ENCODE assay signal across 11 cellular contexts in the genomic region with DNA sequence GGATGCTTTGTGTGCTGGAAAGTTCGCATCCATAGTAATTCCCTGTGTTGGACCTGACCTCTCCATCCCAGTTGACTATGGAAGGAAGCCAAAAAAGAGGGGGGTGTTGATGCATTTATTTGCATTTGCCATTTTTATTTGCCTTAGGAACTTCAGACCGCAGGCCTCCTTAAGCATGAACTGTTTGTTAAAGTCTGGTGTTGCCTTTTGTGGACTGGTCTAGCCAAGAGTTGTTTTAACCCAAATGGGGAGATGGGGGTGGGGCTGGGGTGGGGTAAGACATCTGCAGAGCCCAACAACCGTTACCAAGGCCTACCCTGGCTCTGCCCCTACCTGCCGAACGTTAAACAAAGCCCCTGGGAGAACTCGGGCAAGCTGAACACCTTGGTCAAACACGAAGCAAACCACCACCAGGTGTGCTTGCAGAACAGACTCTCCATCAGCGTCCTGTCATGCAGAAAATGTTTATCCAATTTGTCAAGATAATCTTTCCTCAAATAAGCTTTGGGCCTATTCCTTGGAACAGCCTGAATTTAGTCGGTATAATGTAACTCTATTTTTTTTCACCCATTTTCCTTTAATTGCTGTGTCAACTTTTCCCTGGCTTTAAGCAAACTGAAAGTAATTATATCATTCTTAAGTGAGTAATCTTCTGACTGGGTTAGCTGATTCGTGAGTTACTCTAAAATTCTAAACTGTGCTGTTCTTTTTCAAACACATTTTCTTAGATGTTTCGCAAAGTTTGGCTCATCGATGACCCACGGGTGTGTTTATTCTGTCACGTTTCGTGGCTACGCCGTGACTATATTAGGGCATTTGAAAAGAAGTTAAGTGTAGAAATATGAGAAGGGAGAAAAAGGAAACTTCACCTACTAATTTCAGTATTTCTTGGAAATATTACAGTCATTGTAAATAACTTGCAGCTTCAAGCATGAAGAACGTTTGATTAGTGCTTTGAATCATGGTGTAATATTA.
DNase-seq lines count a peak whose midpoint lies in the region; ATAC-seq, FAIRE-seq and TF ChIP-seq lines count a peak whose summit lies in the region.
"Had no signal": no experiment of that assay in that cellular context is flagged by ENCODE, and none has a peak within 500 bp of the region (broad histone marks: within the 10 kb centered on the region; RNA-seq: fewer than 3 reads in every experiment).

No MANE protein-coding gene starts in this region.

- H3K4me2 ChIP-seq in BLaER1 = peak overlapping the region; percentile 12; the same call in 1 of the 2 replicates
- H3K4me2 ChIP-seq in H1 (ENCODE audit: insufficient read depth in 1 of 2, low read depth in 2 of 2, low read length in 2 of 2) = no peak overlapping the region

- H3K4me3 ChIP-seq in BLaER1 = no peak overlapping the region
- no peak overlapping the region for H3K4me3 ChIP-seq in H1 (ENCODE audit: extremely low read depth in 1 of 4, insufficient read depth in 2 of 4, low read depth in 3 of 4, low read length in 4 of 4)

- no peak overlapping the region for H4K5ac ChIP-seq in H1 (ENCODE audit: insufficient read length, low read depth, low read length)

- WGBS in H1 (ENCODE audit: extremely low coverage in 1 of 2, insufficient coverage in 1 of 2, insufficient read length in 1 of 2, insufficient replicate concordance in 2 of 2, low coverage in 1 of 2, low lambda C conversion rate in 2 of 2, missing lambda C conversion rate in 1 of 2), 2 experiments = 88% methylated on average over 17 of the region's 18 CpGs; no CpG with 5 or more reads in 1 of the 2 experiments

- TF ChIP-seq CTCF in H1 (IDR thresholded peaks at IDR 0.05; ENCODE audit: control extremely low read depth in 1 of 3, insufficient read depth in 1 of 3, low read depth in 1 of 3, low read length in 3 of 3) = no peak

- DNase-seq in NCI-H2171 treated with DMSO at 0.1 percent for 48 hours (lab: John Stamatoyannopoulos, UW) (peak; percentile 96), H1 (ENCODE audit: low read depth in 1 of 2, low spot score in 2 of 2) (no peak), putamen (ENCODE audit: low spot score) (no peak), mucosa of gallbladder (ENCODE audit: low spot score) (no peak), HuH-7.5 (ENCODE audit: low spot score) (no peak)
- DNase-seq in activated naive CD8-positive, alpha-beta T cell treated with anti-CD3 and anti-CD28 coated beads for 36 hours = no peak
- DNase-seq: activated CD4-positive, alpha-beta T cell treated with anti-CD3 and anti-CD28 coated beads, Interleukin-2, amount 50 U/mL, for 4 hours; amniotic stem cell; left ventricle myocardium superior had no signal

- H3K4me1 Mint-ChIP-seq in activated naive CD8-positive, alpha-beta T cell treated with anti-CD3 and anti-CD28 coated beads for 36 hours = no peaks in the 10 kb centered on the region

- no peaks in the 10 kb centered on the region for H3K23me2 ChIP-seq in H1 (ENCODE audit: low read depth, low read length)

- no peak overlapping the region for H3K27ac ChIP-seq in BLaER1
- no peak overlapping the region for H3K27ac ChIP-seq in H1 (ENCODE audit: low read depth, low read length)

- no peak overlapping the region for H3K4me3 Mint-ChIP-seq in activated naive CD8-positive, alpha-beta T cell treated with anti-CD3 and anti-CD28 coated beads for 36 hours

- H3K23ac ChIP-seq in H1 (ENCODE audit: insufficient read length) = no peak overlapping the region

- no peak overlapping the region for H2BK20ac ChIP-seq in H1 (ENCODE audit: low read length)

- no peak overlapping the region for H3K4ac ChIP-seq in H1 (replicated peaks; ENCODE audit: insufficient read length, low read depth, low read length)

- no peak overlapping the region for H2AK5ac ChIP-seq in H1 (ENCODE audit: low read depth, low read length)

- peak; percentile 38 for ATAC-seq in HG03025 (IDR thresholded peaks at IDR 0.05; ENCODE audit: low FRiP score, unreplicated experiment)
- ATAC-seq: left ventricle myocardium superior had no signal

- H2BK120ac ChIP-seq in H1 (replicated peaks; ENCODE audit: low read depth, low read length) = no peak overlapping the region

- no peak for TF ChIP-seq EP300 in H1 (IDR thresholded peaks at IDR 0.05; ENCODE audit: borderline replicate concordance in 1 of 2, low read depth in 2 of 2, low read length in 2 of 2)

- H2BK12ac ChIP-seq in H1 (ENCODE audit: low read depth, low read length) = no peak overlapping the region

- no peaks in the 10 kb centered on the region for H3K36me3 ChIP-seq in BLaER1
- no peaks in the 10 kb centered on the region for H3K36me3 ChIP-seq in H1 (ENCODE audit: control insufficient read depth in 2 of 4, insufficient read depth in 4 of 4, low read length in 3 of 4)

- H3K4me1 ChIP-seq in BLaER1 (peaks cover 14% of the 10 kb centered on the region), H1 (replicated peaks in 1 of 4; ENCODE audit: control insufficient read depth in 3 of 4, insufficient read depth in 4 of 4, low read length in 3 of 4) (peaks cover 0 to 2% (median 1%) of the 10 kb centered on the region in 4 experiments; a peak in 3 of 7 replicates)

- H2BK15ac ChIP-seq in H1 (ENCODE audit: low read length) = no peak overlapping the region

- no peaks in the 10 kb centered on the region for H3K9me3 Mint-ChIP-seq in activated naive CD8-positive, alpha-beta T cell treated with anti-CD3 and anti-CD28 coated beads for 36 hours

- no peaks in the 10 kb centered on the region for H3K9me3 ChIP-seq in BLaER1
- H3K9me3 ChIP-seq in H1 (ENCODE audit: insufficient read depth in 2 of 2, low read depth in 1 of 2, low read length in 1 of 2) = no peaks in the 10 kb centered on the region

- POLR2A ChIA-PET in H1 (lab: Charles Lee; ENCODE audit: partially characterized antibody) = no interaction called here

- no peaks in the 10 kb centered on the region for H3K79me1 ChIP-seq in H1 (ENCODE audit: low read depth, low read length)

- H2BK5ac ChIP-seq in H1 (ENCODE audit: low read depth, low read length) = no peak overlapping the region

- no peak overlapping the region for H3K27ac Mint-ChIP-seq in activated naive CD8-positive, alpha-beta T cell treated with anti-CD3 and anti-CD28 coated beads for 36 hours

- no peaks in the 10 kb centered on the region for H3K27me3 ChIP-seq in BLaER1
- H3K27me3 ChIP-seq in H1 (replicated peaks in 1 of 4; ENCODE audit: control insufficient read depth in 3 of 4, extremely low read depth in 1 of 4, insufficient read depth in 3 of 4, low read length in 3 of 4) = no peaks in the 10 kb centered on the region

- peak; percentile 13 for FAIRE-seq in H1 (lab: Jason Lieb, UNC)

- TF ChIP-seq RAD21 in H1 (IDR thresholded peaks at IDR 0.05 in 1 of 2, conservative IDR thresholded peaks at IDR 0.05 in 1 of 2; ENCODE audit: low read depth in 2 of 2, low read length in 2 of 2) = no peak

- TF ChIP-seq POLR2A in H1 (IDR thresholded peaks at IDR 0.05; ENCODE audit: control extremely low read depth in 1 of 2, low read depth in 2 of 2, low read length in 2 of 2) = no peak

- H3K14ac ChIP-seq in H1 (ENCODE audit: insufficient read length) = no peak overlapping the region

- peaks cover 4% of the 10 kb centered on the region for H3K27me3 Mint-ChIP-seq in activated naive CD8-positive, alpha-beta T cell treated with anti-CD3 and anti-CD28 coated beads for 36 hours

- no peaks in the 10 kb centered on the region for H3K79me2 ChIP-seq in H1 (ENCODE audit: control insufficient read depth in 1 of 2, insufficient read depth in 2 of 2, low read length in 2 of 2)

- no peak overlapping the region for H3K56ac ChIP-seq in H1 (replicated peaks; ENCODE audit: insufficient read length, low read depth, low read length)

- H3K9ac ChIP-seq in BLaER1 (no peak overlapping the region), H1 (replicated peaks in 1 of 4; ENCODE audit: extremely low read depth in 1 of 4, low read depth in 3 of 4, low read length in 3 of 4) (no peak overlapping the region)

- CTCF ChIA-PET in H1 (lab: Charles Lee; ENCODE audit: partially characterized antibody) = interaction anchor here (0.6 to 2.1 kb wide), 2 partner anchors 11 to 49 kb away, joined by 3 to 5 read pairs; no protein-coding TSS in a partner anchor

- H4K91ac ChIP-seq in H1 (replicated peaks; ENCODE audit: insufficient read length, low read length) = no peak overlapping the region

- H3K36me3 Mint-ChIP-seq in activated naive CD8-positive, alpha-beta T cell treated with anti-CD3 and anti-CD28 coated beads for 36 hours = no peaks in the 10 kb centered on the region

- H3K18ac ChIP-seq in H1 (ENCODE audit: extremely low read depth, low read length) = no peak overlapping the region

- H2AFZ ChIP-seq in H1 (ENCODE audit: low read length) = no peak overlapping the region

- H4K20me1 ChIP-seq in BLaER1 (no peaks in the 10 kb centered on the region), H1 (replicated peaks in 1 of 2; ENCODE audit: control insufficient read depth in 1 of 2, insufficient read depth in 2 of 2, low read length in 2 of 2) (no peaks in the 10 kb centered on the region)

- no peak overlapping the region for H4K8ac ChIP-seq in H1 (ENCODE audit: extremely low read depth, insufficient read depth, low read length)

TF ChIP-seq in H1, 55 proteins besides CTCF, POLR2A, EP300 and RAD21:
- TF ChIP-seq RFX5 (IDR thresholded peaks at IDR 0.05; ENCODE audit: borderline replicate concordance, low read depth, low read length) (no peak), SIN3A (conservative IDR thresholded peaks at IDR 0.05 in 1 of 2, IDR thresholded peaks at IDR 0.05 in 1 of 2; ENCODE audit: low read depth in 1 of 2, low read length in 2 of 2) (no peak)
